ENCODE assay signal across 9 cellular contexts in genomic region chr10:133661122-133661521, GRCh38. TPM values are rescaled to one million over a fixed set of nuclear protein-coding genes. Genes with fewer than 3 reads are reported as not detected.
"Had no signal": no experiment of that assay in that cellular context is flagged by ENCODE, and none has a peak within 500 bp of the region (broad histone marks: within the 10 kb centered on the region; RNA-seq: fewer than 3 reads in every experiment).

No MANE protein-coding gene starts in this region.

RNA-seq across cellular contexts. Expression of gene FRG2B, which starts 34.5 kb away (rescaled TPM):
- total RNA-seq: LHCN-M2, MCF 10A, NCI-H460, OCI-LY7, PC-9, Peyer's patch, Right ventricle myocardium superior, SJSA1 had no signal
- polyA plus RNA-seq: SK-N-SH had no signal
